In the genomic region with DNA sequence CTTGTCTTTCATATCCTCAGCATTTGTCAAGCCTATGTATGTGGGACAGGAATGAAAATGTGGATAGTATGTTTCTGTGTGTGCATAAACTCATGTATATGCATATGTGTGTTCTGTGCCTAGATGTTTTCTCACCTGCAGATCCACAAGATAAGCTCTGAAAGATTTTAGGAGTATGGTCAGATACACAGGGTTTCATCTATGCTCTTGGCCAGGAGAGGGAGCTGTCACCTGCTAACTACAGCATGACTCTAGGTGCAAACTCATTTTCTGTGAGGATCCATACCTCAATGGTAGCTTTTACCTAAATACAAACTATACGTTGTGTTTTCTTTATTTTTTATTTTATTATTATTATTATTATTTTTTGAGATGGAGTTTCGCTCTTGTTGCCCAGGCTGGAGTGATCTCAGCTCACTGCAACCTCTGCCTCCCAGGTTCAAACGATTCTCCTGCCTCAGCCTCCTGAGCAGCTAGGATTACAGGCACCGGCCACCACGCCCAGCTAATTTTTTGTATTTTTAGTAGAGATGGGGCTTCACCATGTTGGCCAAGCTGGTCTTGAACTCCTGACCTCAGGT, we compare ENCODE assay signal across 8 cellular contexts. TPM values are rescaled to one million over a fixed set of nuclear protein-coding genes. Genes with fewer than 3 reads are reported as not detected.
A peak's percentile ranks its signal among the peaks of the same experiment; 100 is the strongest.
DNase-seq lines count a peak whose midpoint lies in the region; ATAC-seq and TF ChIP-seq lines count a peak whose summit lies in the region.
"Not testable (repeated sequence)": the region's sequence is repeated elsewhere in the genome, so short reads cannot be mapped to it uniquely, and the experiment has no call there.

No MANE protein-coding gene starts in this region.

- RAD21 ChIA-PET in HCT116 (lab: Charles Lee; ENCODE audit: low non-redundant PET in 1 of 2, low total read pairs in 2 of 2, uncharacterized antibody in 2 of 2, unreplicated experiment in 2 of 2), result interaction anchor here (0.7 to 1.3 kb wide), 8 partner anchors 28 to 90 kb away, joined by 3 to 8 read pairs (median 4); no protein-coding TSS in a partner anchor

- not testable (repeated sequence) for H3K9me2 ChIP-seq in HCT116 (ENCODE audit: insufficient read depth)

- peak; percentile 95 for ATAC-seq in HCT116

- peak; percentile 34 for DNase-seq in GM10266 (ENCODE audit: extremely low spot score)
- DNase-seq in HCT116 (ENCODE audit: low read depth, low spot score), result peak; percentile 47
- peak; percentile 70 for DNase-seq in M059J (ENCODE audit: low read depth)
- DNase-seq in SKM-1 treated with dmso at 0.1 percent for 144 hours (lab: John Stamatoyannopoulos, UW; ENCODE audit: unreplicated experiment), result peak; percentile 2
- DNase-seq in activated naive CD4-positive, alpha-beta T cell (lab: John Stamatoyannopoulos, UW), result peak in 3 of 4 experiments; percentile 1 to 33 (median 19)
- DNase-seq in foreskin melanocyte, result peak; percentile 23
- peak; percentile 54 for DNase-seq in osteoblast (ENCODE audit: insufficient read length, low spot score, missing footprints)
- DNase-seq in tibial nerve (ENCODE audit: low spot score in 2 of 2), result peak; percentile 36 to 87

- not testable (repeated sequence) for H3K9me3 ChIP-seq in HCT116 (ENCODE audit: control insufficient read depth in 1 of 2, insufficient read depth in 1 of 2, low read depth in 1 of 2, low read length in 2 of 2); osteoblast (ENCODE audit: low read depth, low read length); tibial nerve

- TF ChIP-seq RAD21 in HCT116 (IDR thresholded peaks at IDR 0.05; ENCODE audit: low read depth), result peak; percentile 83

- TF ChIP-seq CTCF in GM10266 (IDR thresholded peaks at IDR 0.05; ENCODE audit: control insufficient read depth, insufficient read depth, low read depth, missing control alignments) (peak; percentile 71), HCT116 (IDR thresholded peaks at IDR 0.05 in 2 of 3, conservative IDR thresholded peaks at IDR 0.05 in 1 of 3; ENCODE audit: borderline replicate concordance in 1 of 3, insufficient read depth in 1 of 3, low read depth in 2 of 3, low read length in 2 of 3) (peak; percentile 47 to 76 (median 74); a peak in 5 of 6 replicates), osteoblast (IDR thresholded peaks at IDR 0.05; ENCODE audit: extremely low read depth, low read depth, low read length) (peak; percentile 73), tibial nerve (IDR thresholded peaks at IDR 0.05) (peak; percentile 63 to 78 (median 71))

- WGBS in tibial nerve, 2 donors, result 74 to 84% methylated on average over 4 to 5 of the region's 5 CpGs

- not testable (repeated sequence) for H4K20me1 ChIP-seq in HCT116 (ENCODE audit: insufficient read depth); osteoblast (ENCODE audit: insufficient read depth, low read length)

- POLR2A ChIA-PET in HCT116 (lab: Charles Lee), result interaction anchor here (0.8 to 1.3 kb wide), 7 partner anchors 11 to 72 kb away, joined by 3 to 9 read pairs (median 7); partner anchors contain the start of gene ANXA1

- BruUV-seq in HCT116 (replicated peaks; lab: Mats Ljungman, UMichigan), result not testable (repeated sequence)

- H3K9ac ChIP-seq in HCT116 (ENCODE audit: low read length), result not testable (repeated sequence)

- not testable (repeated sequence) for H3K27ac ChIP-seq in HCT116 (ENCODE audit: low read depth, low read length); osteoblast (ENCODE audit: low read depth, low read length); tibial nerve

- H3K27me3 ChIP-seq in HCT116 (ENCODE audit: insufficient read depth, low read length); osteoblast (ENCODE audit: insufficient read depth, low read length); tibial nerve: not testable (repeated sequence)

- not testable (repeated sequence) for H3K36me3 ChIP-seq in HCT116 (ENCODE audit: control insufficient read depth in 1 of 2, insufficient read depth in 2 of 2, low read length in 2 of 2); osteoblast (ENCODE audit: insufficient read depth, low read length); tibial nerve

- intact Hi-C loops in HCT116 (cut with micrococcal nuclease), result loop anchor here (1.0 kb wide), 1 partner anchor 77 kb away; no protein-coding TSS in a partner anchor

- CTCF ChIA-PET in HCT116 (lab: Charles Lee), result interaction anchor here (0.7 to 1.8 kb wide), 22 partner anchors 9 to 250 kb away, joined by 3 to 25 read pairs (median 6); no protein-coding TSS in a partner anchor

- not testable (repeated sequence) for TF ChIP-seq EP300 in tibial nerve (IDR thresholded peaks at IDR 0.05)

- H3K4me3 ChIP-seq in HCT116 (replicated peaks in 1 of 2; ENCODE audit: low read depth in 1 of 2, low read length in 2 of 2); osteoblast (ENCODE audit: insufficient read depth, low read length); tibial nerve: not testable (repeated sequence)

- not testable (repeated sequence) for H3K4me2 ChIP-seq in HCT116 (ENCODE audit: low read length); osteoblast (ENCODE audit: insufficient read depth, low read length)

- H2AFZ ChIP-seq in HCT116 (ENCODE audit: low read depth, low read length, poor library complexity, severe bottlenecking); osteoblast (ENCODE audit: low read length): not testable (repeated sequence)

- H3K79me2 ChIP-seq in HCT116 (ENCODE audit: insufficient read depth, low read length); osteoblast (ENCODE audit: insufficient read depth, low read length): not testable (repeated sequence)

- not testable (repeated sequence) for H3K4me1 ChIP-seq in HCT116 (ENCODE audit: control insufficient read depth in 1 of 2, insufficient read depth in 2 of 2, low read length in 2 of 2); osteoblast (ENCODE audit: insufficient read depth, low read length); tibial nerve

- TF ChIP-seq POLR2A in HCT116 (IDR thresholded peaks at IDR 0.05; ENCODE audit: borderline replicate concordance, extremely low read depth, insufficient read depth, insufficient read length); tibial nerve (IDR thresholded peaks at IDR 0.05): not testable (repeated sequence)

TF ChIP-seq in HCT116, 20 proteins besides CTCF, POLR2A, EP300 and RAD21:
- peak; percentile 9 for TF ChIP-seq YY1 (IDR thresholded peaks at IDR 0.05; ENCODE audit: extremely low read depth, insufficient replicate concordance, low read depth, low read length)
TF ChIP-seq in HCT116: peak in this region for 1; not testable (repeated sequence) for 19.

RNA-seq across cellular contexts. Expression of gene ANXA1, which starts 44.1 kb away (rescaled TPM):
- total RNA-seq in HCT116 (2021; ENCODE audit: unreplicated experiment) (486 TPM), osteoblast (803 and 816 TPM in 2 replicates), tibial nerve (100 to 1,000 TPM; 265 to 504 (median 306) TPM)
- 380 and 384 TPM in 2 replicates for polyA plus RNA-seq in HCT116 (2012)
- total RNA-seq in M059J (2014; rRNA removed; shearing (Covaris generic)), result 608 and 753 TPM in 2 replicates

Comparison
In these comparisons a context has a peak if more than half of its experiments do, and no peak if none do; other contexts are left out.
1. DNase-seq: peak in every context shown above with its lines; median percentile 70 in M059J; 62 in tibial nerve; 54 in osteoblast; 47 in HCT116; 34 in GM10266; 23 in foreskin melanocyte; 19 in activated naive CD4-positive, alpha-beta T cell; 2 in SKM-1 treated with dmso at 0.1 percent for 144 hours.